Comparison of ENCODE assay signal across 2 cellular contexts in the genomic region with DNA sequence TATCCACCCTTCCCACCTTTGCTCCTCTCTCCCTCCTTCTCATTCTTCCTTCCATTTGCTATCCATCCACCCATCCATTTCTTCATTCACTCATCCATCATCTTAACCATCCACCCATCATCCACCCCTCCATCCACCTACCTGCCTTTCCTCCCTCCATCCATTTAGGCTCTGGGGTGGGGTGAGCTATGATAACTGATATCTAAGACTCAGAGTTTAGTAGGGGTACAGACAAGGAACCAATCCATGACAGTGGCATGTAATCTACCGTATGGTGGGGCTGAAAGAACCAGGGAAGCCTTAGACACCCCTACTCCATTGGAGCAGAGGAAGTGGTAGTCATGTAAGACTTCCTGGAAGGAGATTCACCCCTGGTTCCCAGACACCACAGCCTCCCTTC.
TF ChIP-seq lines count a peak whose summit lies in the region.

No MANE protein-coding gene starts in this region.

TF ChIP-seq in SK-N-SH, 30 proteins besides CTCF, POLR2A, EP300 and RAD21 (continued from another document):
- TF ChIP-seq, protein P1, sequence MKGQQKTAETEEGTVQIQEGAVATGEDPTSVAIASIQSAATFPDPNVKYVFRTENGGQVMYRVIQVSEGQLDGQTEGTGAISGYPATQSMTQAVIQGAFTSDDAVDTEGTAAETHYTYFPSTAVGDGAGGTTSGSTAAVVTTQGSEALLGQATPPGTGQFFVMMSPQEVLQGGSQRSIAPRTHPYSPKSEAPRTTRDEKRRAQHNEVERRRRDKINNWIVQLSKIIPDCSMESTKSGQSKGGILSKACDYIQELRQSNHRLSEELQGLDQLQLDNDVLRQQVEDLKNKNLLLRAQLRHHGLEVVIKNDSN (IDR thresholded peaks at IDR 0.05; ENCODE audit: borderline replicate concordance, low read depth) = no peak
- TF ChIP-seq MAX (IDR thresholded peaks at IDR 0.05; ENCODE audit: low read depth) (no peak), MXI1 (IDR thresholded peaks at IDR 0.05; ENCODE audit: low read depth, low read length) (no peak), TAF1 (IDR thresholded peaks at IDR 0.05; ENCODE audit: borderline replicate concordance, low read depth, low read length) (no peak)
- TF ChIP-seq, protein P2, sequence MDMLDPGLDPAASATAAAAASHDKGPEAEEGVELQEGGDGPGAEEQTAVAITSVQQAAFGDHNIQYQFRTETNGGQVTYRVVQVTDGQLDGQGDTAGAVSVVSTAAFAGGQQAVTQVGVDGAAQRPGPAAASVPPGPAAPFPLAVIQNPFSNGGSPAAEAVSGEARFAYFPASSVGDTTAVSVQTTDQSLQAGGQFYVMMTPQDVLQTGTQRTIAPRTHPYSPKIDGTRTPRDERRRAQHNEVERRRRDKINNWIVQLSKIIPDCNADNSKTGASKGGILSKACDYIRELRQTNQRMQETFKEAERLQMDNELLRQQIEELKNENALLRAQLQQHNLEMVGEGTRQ (IDR thresholded peaks at IDR 0.05; ENCODE audit: borderline replicate concordance, low read depth, low read length) = no peak

TF ChIP-seq in SK-N-SH treated with all-trans-retinoic acid at 6 μM for 48 hours, 23 proteins besides CTCF, POLR2A, EP300 and RAD21 (continued from another document):
- TF ChIP-seq, protein P3, sequence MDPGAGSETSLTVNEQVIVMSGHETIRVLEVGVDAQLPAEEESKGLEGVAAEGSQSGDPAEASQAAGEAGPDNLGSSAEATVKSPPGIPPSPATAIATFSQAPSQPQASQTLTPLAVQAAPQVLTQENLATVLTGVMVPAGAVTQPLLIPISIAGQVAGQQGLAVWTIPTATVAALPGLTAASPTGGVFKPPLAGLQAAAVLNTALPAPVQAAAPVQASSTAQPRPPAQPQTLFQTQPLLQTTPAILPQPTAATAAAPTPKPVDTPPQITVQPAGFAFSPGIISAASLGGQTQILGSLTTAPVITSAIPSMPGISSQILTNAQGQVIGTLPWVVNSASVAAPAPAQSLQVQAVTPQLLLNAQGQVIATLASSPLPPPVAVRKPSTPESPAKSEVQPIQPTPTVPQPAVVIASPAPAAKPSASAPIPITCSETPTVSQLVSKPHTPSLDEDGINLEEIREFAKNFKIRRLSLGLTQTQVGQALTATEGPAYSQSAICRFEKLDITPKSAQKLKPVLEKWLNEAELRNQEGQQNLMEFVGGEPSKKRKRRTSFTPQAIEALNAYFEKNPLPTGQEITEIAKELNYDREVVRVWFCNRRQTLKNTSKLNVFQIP (CRISPR knock-in tag; IDR thresholded peaks at IDR 0.05; ENCODE audit: borderline replicate concordance, low read depth) = no peak
- TF ChIP-seq RARB (CRISPR knock-in tag; IDR thresholded peaks at IDR 0.05) = no peak
